Comparison of ENCODE assay signal across 9 cellular contexts in genomic region chr12:75943730-75944096, GRCh38.
DNase-seq lines count a peak whose midpoint lies in the region; ATAC-seq and TF ChIP-seq lines count a peak whose summit lies in the region.
"Had no signal": no experiment of that assay in that cellular context is flagged by ENCODE, and none has a peak within 500 bp of the region (broad histone marks: within the 10 kb centered on the region; RNA-seq: fewer than 3 reads in every experiment).

No MANE protein-coding gene starts in this region.

- POLR2A ChIA-PET in Caco-2 (lab: Charles Lee) = interaction anchor here (0.7 to 1.3 kb wide), 2 partner anchors 16 to 88 kb away, joined by 4 to 5 read pairs; partner anchors contain the start of gene PHLDA1
- POLR2A ChIA-PET in naive thymus-derived CD4-positive, alpha-beta T cell (lab: Charles Lee) = no interaction called here

- intact Hi-C loops in Caco-2 (cut with micrococcal nuclease; ENCODE audit: unreplicated experiment) (loop anchor here (1.0 to 2.0 kb wide), 8 partner anchors 17 to 417 kb away; partner anchors contain the start of gene PHLDA1), body of pancreas (cut with DNase I) (no loop called here), psoas muscle (cut with DNase I) (no loop called here)
- intact Hi-C loops in naive thymus-derived CD4-positive, alpha-beta T cell (cut with micrococcal nuclease) = loop anchor here (1.0 to 5.0 kb wide), 7 partner anchors 9 to 432 kb away; partner anchors contain the start of genes PHLDA1 (in 2 of the 2) and KRR1 (in 1 of the 2)

- H2AFZ ChIP-seq in Karpas-422 (ENCODE audit: low read length) = no peak overlapping the region

- TF ChIP-seq CTCF in Caco-2 (IDR thresholded peaks at IDR 0.05; ENCODE audit: insufficient read depth in 1 of 2, low read depth in 1 of 2, low read length in 1 of 2, severe bottlenecking in 1 of 2, unreplicated experiment in 1 of 2) (no peak), body of pancreas (IDR thresholded peaks at IDR 0.05) (no peak), psoas muscle (IDR thresholded peaks at IDR 0.05) (no peak)

- TF ChIP-seq POLR2A in body of pancreas (IDR thresholded peaks at IDR 0.05) = no peak

- TSS peak; percentile 94 for BruUV-seq in Caco-2 (replicated peaks; lab: Mats Ljungman, UMichigan)

- ATAC-seq in body of pancreas (no peak), psoas muscle (no peak)
- no peak for ATAC-seq in naive thymus-derived CD4-positive, alpha-beta T cell

- H3K4me1 Mint-ChIP-seq in Caco-2 (ENCODE audit: low read depth, unreplicated experiment) = peaks cover 22% of the 10 kb centered on the region
- H3K4me1 Mint-ChIP-seq in naive thymus-derived CD4-positive, alpha-beta T cell = peaks cover 7 to 28% (median 11%) of the 10 kb centered on the region in 7 donors

- H4K20me1 ChIP-seq in Karpas-422 (ENCODE audit: insufficient read depth, low read depth, low read length) = no peaks in the 10 kb centered on the region

- H3K27ac ChIP-seq in Karpas-422 (ENCODE audit: low read length) = peak overlapping the region; percentile 53
- peak overlapping the region; percentile 37 to 81 (median 62) for H3K27ac ChIP-seq in body of pancreas
- no peak overlapping the region for H3K27ac ChIP-seq in naive thymus-derived CD4-positive, alpha-beta T cell (ENCODE audit: low read depth, low read length)
- no peak overlapping the region for H3K27ac ChIP-seq in psoas muscle

- H3K9me2 ChIP-seq in Karpas-422 (replicated peaks; ENCODE audit: insufficient read depth, low read length) = no peaks in the 10 kb centered on the region

- H3K36me3 Mint-ChIP-seq in Caco-2 (ENCODE audit: insufficient read depth, unreplicated experiment) = peaks cover 9% of the 10 kb centered on the region
- H3K36me3 Mint-ChIP-seq in naive thymus-derived CD4-positive, alpha-beta T cell = peaks cover 0 to 3% (median 0%) of the 10 kb centered on the region in 5 donors
- H3K36me3 Mint-ChIP-seq: memory B cell had no signal

- no peaks in the 10 kb centered on the region for H3K27me3 Mint-ChIP-seq in Caco-2 (ENCODE audit: insufficient read depth, unreplicated experiment)
- no peaks in the 10 kb centered on the region for H3K27me3 Mint-ChIP-seq in naive thymus-derived CD4-positive, alpha-beta T cell
- H3K27me3 Mint-ChIP-seq: memory B cell had no signal

- H3K27me3 ChIP-seq in Caco-2 (replicated peaks; ENCODE audit: control insufficient read depth, insufficient read depth, low read length) (no peaks in the 10 kb centered on the region), Karpas-422 (ENCODE audit: low read length) (no peaks in the 10 kb centered on the region), body of pancreas (no peaks in the 10 kb centered on the region), psoas muscle (ENCODE audit: insufficient read depth in 3 of 3, low read length in 2 of 3) (no peaks in the 10 kb centered on the region)
- H3K27me3 ChIP-seq in naive thymus-derived CD4-positive, alpha-beta T cell (ENCODE audit: control insufficient read depth in 2 of 2, insufficient read depth in 2 of 2, low read length in 2 of 2) = no peaks in the 10 kb centered on the region

- no peak for DNase-seq in Caco-2
- DNase-seq in Karpas-422 = no peak
- no peak for DNase-seq in body of pancreas
- DNase-seq in naive thymus-derived CD4-positive, alpha-beta T cell = no peak
- DNase-seq in SW480 (ENCODE audit: low spot score) = no peak
- DNase-seq in psoas muscle = no peak
- no peak for DNase-seq in DMS79 treated with DMSO at 0.1 percent for 48 hours (lab: John Stamatoyannopoulos, UW)
- no peak for DNase-seq in amniotic stem cell (lab: John Stamatoyannopoulos, UW)

- H3K79me2 ChIP-seq in Karpas-422 (ENCODE audit: low read length) = no peaks in the 10 kb centered on the region

- CTCF ChIA-PET in Caco-2 (lab: Charles Lee) = no interaction called here
- CTCF ChIA-PET in naive thymus-derived CD4-positive, alpha-beta T cell (lab: Charles Lee) = no interaction called here

- H3K4me3 ChIP-seq in Caco-2 (ENCODE audit: low read depth, low read length) (no peak overlapping the region), Karpas-422 (ENCODE audit: low read length) (0 out of 2 replicates have a peak overlapping the region, but pooled peaks have one; percentile 0), body of pancreas (no peak overlapping the region), psoas muscle (no peak overlapping the region)
- H3K4me3 ChIP-seq in naive thymus-derived CD4-positive, alpha-beta T cell (ENCODE audit: low read length) = no peak overlapping the region

- H3K9ac ChIP-seq in Karpas-422 (ENCODE audit: low read length) = no peak overlapping the region

- 92 to 97% methylated on average over 1 of the region's 1 CpG for WGBS in body of pancreas, 2 donors
- WGBS in psoas muscle, 3 donors = 89 to 100% (median 97%) methylated on average over 1 of the region's 1 CpG

- H3K4me2 ChIP-seq in Karpas-422 (ENCODE audit: low read depth, low read length, poor library complexity, severe bottlenecking) = peak overlapping the region; percentile 31

- H3K9me3 ChIP-seq in Caco-2 (no peaks in the 10 kb centered on the region; the same call in 1 of the 2 replicates), Karpas-422 (ENCODE audit: low read length) (no peaks in the 10 kb centered on the region), body of pancreas (no peaks in the 10 kb centered on the region), psoas muscle (no peaks in the 10 kb centered on the region)
- no peaks in the 10 kb centered on the region for H3K9me3 ChIP-seq in naive thymus-derived CD4-positive, alpha-beta T cell (ENCODE audit: control insufficient read depth in 2 of 3, low read length in 3 of 3)

- peak overlapping the region; percentile 33 for H3K27ac Mint-ChIP-seq in Caco-2 (ENCODE audit: unreplicated experiment)
- peak overlapping the region in 5 of 9 donors; percentile 49 to 97 (median 74) for H3K27ac Mint-ChIP-seq in naive thymus-derived CD4-positive, alpha-beta T cell
- H3K27ac Mint-ChIP-seq: memory B cell had no signal

- H3K36me3 ChIP-seq in Caco-2 (ENCODE audit: control insufficient read depth, insufficient read depth, low read length) (no peaks in the 10 kb centered on the region), Karpas-422 (ENCODE audit: insufficient read depth, low read length) (no peaks in the 10 kb centered on the region), body of pancreas (replicated peaks in 1 of 2; ENCODE audit: insufficient read depth in 1 of 2, low read depth in 2 of 2) (no peaks in the 10 kb centered on the region), psoas muscle (ENCODE audit: insufficient read depth in 1 of 2, low read depth in 1 of 2) (no peaks in the 10 kb centered on the region)
- no peaks in the 10 kb centered on the region for H3K36me3 ChIP-seq in naive thymus-derived CD4-positive, alpha-beta T cell (ENCODE audit: control insufficient read depth in 2 of 3, insufficient read depth in 3 of 3, low read length in 3 of 3)

- no peaks in the 10 kb centered on the region for H3K9me3 Mint-ChIP-seq in Caco-2 (ENCODE audit: unreplicated experiment)
- peaks cover 0 to 8% (median 0%) of the 10 kb centered on the region in 11 donors for H3K9me3 Mint-ChIP-seq in naive thymus-derived CD4-positive, alpha-beta T cell
- H3K9me3 Mint-ChIP-seq: memory B cell had no signal

- peak overlapping the region; percentile 57 for H3K4me3 Mint-ChIP-seq in Caco-2 (ENCODE audit: unreplicated experiment)
- peak overlapping the region in 2 of 10 donors; percentile 25 to 83 for H3K4me3 Mint-ChIP-seq in naive thymus-derived CD4-positive, alpha-beta T cell

- H3K4me1 ChIP-seq in Caco-2 (peaks cover 45% of the 10 kb centered on the region), Karpas-422 (ENCODE audit: low read length) (peaks cover 19% of the 10 kb centered on the region), body of pancreas (peaks cover 16% of the 10 kb centered on the region), psoas muscle (no peaks in the 10 kb centered on the region)
- peaks cover 0 to 16% of the 10 kb centered on the region in 2 donors for H3K4me1 ChIP-seq in naive thymus-derived CD4-positive, alpha-beta T cell (ENCODE audit: control insufficient read depth in 2 of 2, insufficient read depth in 2 of 2, low read length in 2 of 2)

Comparison
In these comparisons a context has a peak if more than half of its experiments do, and no peak if none do; other contexts are left out.
1. H3K27ac ChIP-seq: peak in Karpas-422 (single experiment) and body of pancreas (4 of 4); none in naive thymus-derived CD4-positive, alpha-beta T cell (single experiment) and psoas muscle (single experiment).
2. intact Hi-C loops: an anchor here in Caco-2 (1.0 to 2.0 kb wide) and naive thymus-derived CD4-positive, alpha-beta T cell (1.0 to 5.0 kb wide); none called in body of pancreas and psoas muscle.